ENCODE assay signal across 8 cellular contexts in the genomic region with DNA sequence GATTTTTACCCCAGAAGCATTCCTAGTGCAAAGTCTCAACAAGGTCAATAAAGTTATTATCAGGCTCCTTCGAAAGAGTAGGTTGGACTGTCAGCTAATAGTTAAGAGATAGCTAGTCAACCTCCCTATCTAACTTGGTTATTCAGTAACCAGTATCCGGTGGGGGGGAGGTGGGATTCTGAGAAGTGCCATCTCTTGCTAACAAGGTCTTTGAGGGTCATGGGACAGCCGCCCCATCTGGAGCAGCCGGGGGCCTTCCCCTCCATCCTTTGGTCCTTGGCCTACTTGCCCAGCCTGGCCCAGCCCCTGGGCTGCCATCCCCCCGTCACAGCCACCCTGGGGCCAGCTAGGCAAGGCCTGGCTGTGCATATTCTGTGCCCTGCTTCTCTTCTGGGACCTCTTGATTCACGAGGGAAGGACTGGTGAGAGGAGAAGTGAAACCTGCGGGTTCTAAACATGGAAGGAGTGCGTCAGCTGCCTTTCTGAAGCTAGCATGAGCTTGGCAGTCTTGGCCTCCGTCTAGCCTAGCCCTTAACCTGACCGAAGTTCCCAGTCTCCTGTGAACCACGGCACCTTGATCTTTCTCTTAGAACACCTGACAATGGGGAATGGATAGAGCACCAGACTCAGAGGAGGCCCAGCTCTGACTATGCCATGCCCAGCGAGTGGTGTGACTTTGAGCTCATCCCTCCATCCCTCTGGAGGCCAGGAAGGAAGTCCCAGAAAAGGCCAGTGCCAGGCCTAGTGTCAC.
DNase-seq lines count a peak whose midpoint lies in the region; ATAC-seq and FAIRE-seq lines count a peak whose summit lies in the region.

No MANE protein-coding gene starts in this region.

- FAIRE-seq in HTR-8/SVneo (lab: Jason Lieb, UNC): no peak

- H3K27me3 Mint-ChIP-seq in memory B cell: no peaks in the 10 kb centered on the region

- ATAC-seq in GM18508 (IDR thresholded peaks at IDR 0.05; ENCODE audit: insufficient read depth, unreplicated experiment): peak; percentile 71
- peak; percentile 77 for ATAC-seq in HG02623 (IDR thresholded peaks at IDR 0.05; ENCODE audit: unreplicated experiment)
- ATAC-seq in memory B cell (ENCODE audit: low read depth): peak; percentile 89

- no peaks in the 10 kb centered on the region for H3K36me3 Mint-ChIP-seq in memory B cell

- peaks cover 52% of the 10 kb centered on the region for H3K4me1 Mint-ChIP-seq in memory B cell

- H3K9me3 Mint-ChIP-seq in memory B cell: no peaks in the 10 kb centered on the region

- peak overlapping the region; percentile 45 for H3K4me3 Mint-ChIP-seq in memory B cell

- DNase-seq in NOMO-1 (lab: John Stamatoyannopoulos, UW; ENCODE audit: unreplicated experiment in 2 of 2) (peak; percentile 82 to 95), memory B cell (ENCODE audit: low spot score in 2 of 2) (peak; percentile 54 to 65), COLO668 (lab: John Stamatoyannopoulos, UW; ENCODE audit: unreplicated experiment) (no peak), NCI-H1436 treated with DMSO at 0.1 percent for 48 hours (lab: John Stamatoyannopoulos, UW) (no peak), HTR-8/SVneo (ENCODE audit: insufficient read length, low spot score) (no peak), DMS53 (lab: John Stamatoyannopoulos, UW) (no peak)

- peak overlapping the region; percentile 86 for H3K27ac Mint-ChIP-seq in memory B cell

Comparison
In these comparisons a context has a peak if more than half of its experiments do, and no peak if none do; other contexts are left out.
1. DNase-seq: peak in NOMO-1 (2 of 2) and memory B cell (2 of 2); none in COLO668 (single experiment), NCI-H1436 treated with DMSO at 0.1 percent for 48 hours (single experiment), HTR-8/SVneo (single experiment) and DMS53 (single experiment).
2. Peak in every context shown above with its lines, with median percentiles within 50 percentile points of each other: ATAC-seq.